In genomic region chr5:14321936-14322335, GRCh38 we compare ENCODE assay signal across 1 cellular context.
TF ChIP-seq lines count a peak whose summit lies in the region.

No MANE protein-coding gene starts in this region.

TF ChIP-seq in IMR-90, 13 proteins besides CTCF, POLR2A, EP300 and RAD21 (continued from another document):
- TF ChIP-seq ELK1 (IDR thresholded peaks at IDR 0.05; ENCODE audit: borderline replicate concordance, low read depth, low read length): no peak
- TF ChIP-seq SMC3 (IDR thresholded peaks at IDR 0.05; ENCODE audit: low read depth, low read length): no peak
- no peak for TF ChIP-seq CHD1 (IDR thresholded peaks at IDR 0.05; ENCODE audit: low read depth, low read length)
- TF ChIP-seq NFE2L2 (IDR thresholded peaks at IDR 0.05; ENCODE audit: low read depth, low read length): no peak
- no peak for TF ChIP-seq RFX5 (IDR thresholded peaks at IDR 0.05; ENCODE audit: low read depth, low read length)
- no peak for TF ChIP-seq BHLHE40 (IDR thresholded peaks at IDR 0.05; ENCODE audit: low read depth, low read length)
- no peak for TF ChIP-seq MAZ (IDR thresholded peaks at IDR 0.05; ENCODE audit: borderline replicate concordance, low read depth, low read length)
